8 cellular contexts compared by ENCODE assay signal in the genomic region with DNA sequence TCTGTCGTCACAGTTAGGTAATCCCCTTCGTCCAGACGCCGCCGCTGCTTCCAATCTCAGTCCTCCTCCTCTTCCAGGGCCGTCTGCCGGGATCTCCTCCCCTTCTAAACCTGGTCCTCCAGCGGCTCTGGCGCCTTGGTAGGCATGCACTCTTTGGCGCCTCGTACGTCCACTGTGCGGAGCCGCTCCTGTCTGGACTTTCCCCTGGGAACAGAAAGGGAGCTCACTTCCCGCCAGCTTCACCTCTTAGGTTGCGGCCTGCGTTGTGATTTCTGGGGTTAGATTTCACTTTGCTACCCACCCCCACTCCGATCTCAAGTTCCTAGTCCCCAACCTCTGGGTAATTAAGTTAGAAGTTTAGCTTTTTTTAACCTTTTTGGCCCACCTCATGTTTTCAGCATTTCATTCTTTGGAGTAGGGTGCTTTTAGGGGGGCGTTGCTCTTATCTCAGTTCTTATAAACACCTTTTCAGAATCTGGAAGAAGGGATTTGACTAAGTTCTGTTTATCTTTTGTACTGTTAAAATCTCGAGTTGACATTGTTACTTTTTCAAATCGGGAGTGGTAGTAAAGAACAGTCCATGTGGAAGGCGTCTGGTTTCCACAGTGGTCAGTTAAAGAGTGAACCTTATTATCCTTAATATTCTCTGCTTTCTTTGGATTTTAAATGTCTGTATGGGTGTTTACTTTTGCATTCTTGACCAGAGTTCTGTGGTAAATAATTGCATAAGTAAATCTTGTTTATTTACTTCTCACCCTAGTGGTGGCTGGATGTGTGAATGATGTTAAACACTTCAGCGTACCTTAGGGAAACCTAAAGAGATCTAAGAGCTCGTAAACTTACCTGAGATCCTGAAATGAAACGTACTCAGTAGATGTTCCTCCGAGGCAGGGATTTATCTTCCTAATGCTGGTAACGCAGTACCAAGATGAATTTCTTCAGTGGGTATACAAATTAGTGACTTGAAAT. TPM values are rescaled to one million over a fixed set of nuclear protein-coding genes. Genes with fewer than 3 reads are reported as not detected.
DNase-seq lines count a peak whose midpoint lies in the region; ATAC-seq and TF ChIP-seq lines count a peak whose summit lies in the region.

No MANE protein-coding gene starts in this region.

- H3K27ac ChIP-seq in HUES6 (ENCODE audit: low read depth, low read length) (peak overlapping the region; percentile 96), SK-N-MC (peak overlapping the region; percentile 99)

- H3K36me3 ChIP-seq in HUES6 (ENCODE audit: control insufficient read depth, insufficient read depth, low read length) (peaks cover 5% of the 10 kb centered on the region), SK-N-MC (ENCODE audit: insufficient read depth, low read length) (peaks cover 20% of the 10 kb centered on the region)

- POLR2A ChIA-PET in naive thymus-derived CD8-positive, alpha-beta T cell (lab: Charles Lee), result interaction anchor here (0.5 to 2.0 kb wide), 9 partner anchors 8 to 773 kb away, joined by 3 to 23 read pairs (median 5); a partner anchor contains a TSS

- peak overlapping the region; percentile 97 for H3K9ac ChIP-seq in HUES6 (ENCODE audit: low read length)
- peak overlapping the region; percentile 96 for H3K9ac ChIP-seq in SK-N-MC (ENCODE audit: insufficient read length)

- DNase-seq in DMS153 treated with DMSO at 0.1 percent for 48 hours (lab: John Stamatoyannopoulos, UW; ENCODE audit: unreplicated experiment), result peak; percentile 24
- DNase-seq in SK-N-MC (ENCODE audit: low read depth, low spot score), result no peak
- peak; percentile 52 to 63 for DNase-seq in erythroblast (lab: John Stamatoyannopoulos, UW)
- peak in 1 of 10 donors; percentile 12 for DNase-seq in naive thymus-derived CD8-positive, alpha-beta T cell
- no peak for DNase-seq in superior temporal gyrus (ENCODE audit: extremely low spot score)

- H3K27me3 Mint-ChIP-seq in naive thymus-derived CD8-positive, alpha-beta T cell, result peaks cover 0 to 2% (median 0%) of the 10 kb centered on the region in 5 donors

- H3K9me3 ChIP-seq in HUES6 (ENCODE audit: control insufficient read depth, insufficient read depth, low read depth, low read length), result no peaks in the 10 kb centered on the region
- no peaks in the 10 kb centered on the region for H3K9me3 ChIP-seq in SK-N-MC (ENCODE audit: low read depth, low read length)

- peak overlapping the region; percentile 96 to 100 (median 99) for H3K27ac Mint-ChIP-seq in naive thymus-derived CD8-positive, alpha-beta T cell

- ATAC-seq in GM21360 (IDR thresholded peaks at IDR 0.05; ENCODE audit: unreplicated experiment) (peak; percentile 22), HG03108 (IDR thresholded peaks at IDR 0.05; ENCODE audit: unreplicated experiment) (no peak)
- ATAC-seq in naive thymus-derived CD8-positive, alpha-beta T cell, result peak; percentile 7 to 15

- H3K4me1 ChIP-seq in HUES6 (ENCODE audit: control insufficient read depth, insufficient read depth, low read length), result 0 out of 2 replicates have a peak, but pooled peaks cover 4% of the 10 kb centered on the region

- H3K4me1 Mint-ChIP-seq in naive thymus-derived CD8-positive, alpha-beta T cell, result peaks cover 25 to 59% (median 53%) of the 10 kb centered on the region in 4 donors

- H3K4me3 Mint-ChIP-seq in naive thymus-derived CD8-positive, alpha-beta T cell, result peak overlapping the region; percentile 93 to 100 (median 97)

- no peaks in the 10 kb centered on the region for H3K27me3 ChIP-seq in HUES6 (ENCODE audit: control insufficient read depth, insufficient read depth, low read length)

- no peaks in the 10 kb centered on the region for H3K9me3 Mint-ChIP-seq in naive thymus-derived CD8-positive, alpha-beta T cell

- no peak for TF ChIP-seq POLR2A in erythroblast (IDR thresholded peaks at IDR 0.05; ENCODE audit: low read length)

- H3K36me3 Mint-ChIP-seq in naive thymus-derived CD8-positive, alpha-beta T cell, result peaks cover 0 to 23% (median 5%) of the 10 kb centered on the region in 3 donors

- H3K4me3 ChIP-seq in HUES6 (ENCODE audit: low read depth, low read length), result peak overlapping the region; percentile 70
- peak overlapping the region; percentile 95 for H3K4me3 ChIP-seq in SK-N-MC

RNA-seq across cellular contexts. Expression of a gene that starts 0.6 kb away (rescaled TPM):
- total RNA-seq in naive thymus-derived CD8-positive, alpha-beta T cell, result 10 to 100 TPM; 78.0 to 79.0 TPM
- polyA plus RNA-seq in naive thymus-derived CD8-positive, alpha-beta T cell, result 10 to 100 TPM; 29.0 to 41.8 (median 41.2) TPM

Comparison
In these comparisons a context has a peak if more than half of its experiments do, and no peak if none do; other contexts are left out.
1. DNase-seq: peak in DMS153 treated with DMSO at 0.1 percent for 48 hours (single experiment) and erythroblast (2 of 2); none in SK-N-MC (single experiment) and superior temporal gyrus (single experiment).